In the genomic region with DNA sequence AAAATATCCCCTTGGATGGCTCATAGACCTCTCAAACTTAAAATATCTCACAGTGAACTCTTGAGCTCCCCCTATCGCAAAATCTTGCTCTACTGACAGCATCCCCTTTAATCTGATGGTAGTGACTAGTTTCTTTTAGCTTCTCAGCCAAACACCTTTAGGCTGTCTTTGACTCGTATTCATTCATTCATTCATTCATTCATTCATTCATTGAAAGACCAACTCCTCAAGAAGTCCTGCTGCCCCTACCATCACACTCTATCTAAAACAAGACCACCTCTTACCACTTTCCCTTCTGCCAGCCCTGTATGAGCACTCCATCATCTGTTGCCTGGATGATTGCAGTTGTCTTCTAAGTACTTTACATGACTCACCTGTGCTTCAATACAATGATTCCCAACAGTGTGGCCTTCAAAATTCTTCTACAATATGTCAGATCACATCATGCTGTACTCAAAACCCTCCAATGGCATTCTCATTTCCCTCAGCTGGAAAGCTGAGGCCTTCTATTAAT, we compare ENCODE assay signal across 1 cellular context.
TF ChIP-seq lines count a peak whose summit lies in the region.

No MANE protein-coding gene starts in this region.

TF ChIP-seq in SK-N-SH treated with all-trans-retinoic acid at 6 μM for 48 hours, 23 proteins besides CTCF, POLR2A, EP300 and RAD21 (continued from another document):
- TF ChIP-seq, protein P1, sequence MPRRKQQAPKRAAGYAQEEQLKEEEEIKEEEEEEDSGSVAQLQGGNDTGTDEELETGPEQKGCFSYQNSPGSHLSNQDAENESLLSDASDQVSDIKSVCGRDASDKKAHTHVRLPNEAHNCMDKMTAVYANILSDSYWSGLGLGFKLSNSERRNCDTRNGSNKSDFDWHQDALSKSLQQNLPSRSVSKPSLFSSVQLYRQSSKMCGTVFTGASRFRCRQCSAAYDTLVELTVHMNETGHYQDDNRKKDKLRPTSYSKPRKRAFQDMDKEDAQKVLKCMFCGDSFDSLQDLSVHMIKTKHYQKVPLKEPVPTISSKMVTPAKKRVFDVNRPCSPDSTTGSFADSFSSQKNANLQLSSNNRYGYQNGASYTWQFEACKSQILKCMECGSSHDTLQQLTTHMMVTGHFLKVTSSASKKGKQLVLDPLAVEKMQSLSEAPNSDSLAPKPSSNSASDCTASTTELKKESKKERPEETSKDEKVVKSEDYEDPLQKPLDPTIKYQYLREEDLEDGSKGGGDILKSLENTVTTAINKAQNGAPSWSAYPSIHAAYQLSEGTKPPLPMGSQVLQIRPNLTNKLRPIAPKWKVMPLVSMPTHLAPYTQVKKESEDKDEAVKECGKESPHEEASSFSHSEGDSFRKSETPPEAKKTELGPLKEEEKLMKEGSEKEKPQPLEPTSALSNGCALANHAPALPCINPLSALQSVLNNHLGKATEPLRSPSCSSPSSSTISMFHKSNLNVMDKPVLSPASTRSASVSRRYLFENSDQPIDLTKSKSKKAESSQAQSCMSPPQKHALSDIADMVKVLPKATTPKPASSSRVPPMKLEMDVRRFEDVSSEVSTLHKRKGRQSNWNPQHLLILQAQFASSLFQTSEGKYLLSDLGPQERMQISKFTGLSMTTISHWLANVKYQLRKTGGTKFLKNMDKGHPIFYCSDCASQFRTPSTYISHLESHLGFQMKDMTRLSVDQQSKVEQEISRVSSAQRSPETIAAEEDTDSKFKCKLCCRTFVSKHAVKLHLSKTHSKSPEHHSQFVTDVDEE (CRISPR knock-in tag; IDR thresholded peaks at IDR 0.05): no peak
- no peak for TF ChIP-seq ARNTL (CRISPR knock-in tag; IDR thresholded peaks at IDR 0.05; ENCODE audit: borderline replicate concordance, low read depth)
- no peak for TF ChIP-seq RARB (CRISPR knock-in tag; IDR thresholded peaks at IDR 0.05)
- no peak for TF ChIP-seq GLIS3 (CRISPR knock-in tag; IDR thresholded peaks at IDR 0.05)
- no peak for TF ChIP-seq ISL1 (CRISPR knock-in tag; IDR thresholded peaks at IDR 0.05)
- no peak for TF ChIP-seq ZC3H10 (CRISPR knock-in tag; IDR thresholded peaks at IDR 0.05)
- TF ChIP-seq, protein P2, sequence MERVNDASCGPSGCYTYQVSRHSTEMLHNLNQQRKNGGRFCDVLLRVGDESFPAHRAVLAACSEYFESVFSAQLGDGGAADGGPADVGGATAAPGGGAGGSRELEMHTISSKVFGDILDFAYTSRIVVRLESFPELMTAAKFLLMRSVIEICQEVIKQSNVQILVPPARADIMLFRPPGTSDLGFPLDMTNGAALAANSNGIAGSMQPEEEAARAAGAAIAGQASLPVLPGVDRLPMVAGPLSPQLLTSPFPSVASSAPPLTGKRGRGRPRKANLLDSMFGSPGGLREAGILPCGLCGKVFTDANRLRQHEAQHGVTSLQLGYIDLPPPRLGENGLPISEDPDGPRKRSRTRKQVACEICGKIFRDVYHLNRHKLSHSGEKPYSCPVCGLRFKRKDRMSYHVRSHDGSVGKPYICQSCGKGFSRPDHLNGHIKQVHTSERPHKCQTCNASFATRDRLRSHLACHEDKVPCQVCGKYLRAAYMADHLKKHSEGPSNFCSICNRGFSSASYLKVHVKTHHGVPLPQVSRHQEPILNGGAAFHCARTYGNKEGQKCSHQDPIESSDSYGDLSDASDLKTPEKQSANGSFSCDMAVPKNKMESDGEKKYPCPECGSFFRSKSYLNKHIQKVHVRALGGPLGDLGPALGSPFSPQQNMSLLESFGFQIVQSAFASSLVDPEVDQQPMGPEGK (CRISPR knock-in tag; IDR thresholded peaks at IDR 0.05; ENCODE audit: borderline replicate concordance): no peak
- no peak for TF ChIP-seq BACH2 (CRISPR knock-in tag; IDR thresholded peaks at IDR 0.05; ENCODE audit: borderline replicate concordance)
TF ChIP-seq in SK-N-SH treated with all-trans-retinoic acid at 6 μM for 48 hours: peak in this region for 0.
